Comparison of ENCODE assay signal across 8 cellular contexts in the genomic region with DNA sequence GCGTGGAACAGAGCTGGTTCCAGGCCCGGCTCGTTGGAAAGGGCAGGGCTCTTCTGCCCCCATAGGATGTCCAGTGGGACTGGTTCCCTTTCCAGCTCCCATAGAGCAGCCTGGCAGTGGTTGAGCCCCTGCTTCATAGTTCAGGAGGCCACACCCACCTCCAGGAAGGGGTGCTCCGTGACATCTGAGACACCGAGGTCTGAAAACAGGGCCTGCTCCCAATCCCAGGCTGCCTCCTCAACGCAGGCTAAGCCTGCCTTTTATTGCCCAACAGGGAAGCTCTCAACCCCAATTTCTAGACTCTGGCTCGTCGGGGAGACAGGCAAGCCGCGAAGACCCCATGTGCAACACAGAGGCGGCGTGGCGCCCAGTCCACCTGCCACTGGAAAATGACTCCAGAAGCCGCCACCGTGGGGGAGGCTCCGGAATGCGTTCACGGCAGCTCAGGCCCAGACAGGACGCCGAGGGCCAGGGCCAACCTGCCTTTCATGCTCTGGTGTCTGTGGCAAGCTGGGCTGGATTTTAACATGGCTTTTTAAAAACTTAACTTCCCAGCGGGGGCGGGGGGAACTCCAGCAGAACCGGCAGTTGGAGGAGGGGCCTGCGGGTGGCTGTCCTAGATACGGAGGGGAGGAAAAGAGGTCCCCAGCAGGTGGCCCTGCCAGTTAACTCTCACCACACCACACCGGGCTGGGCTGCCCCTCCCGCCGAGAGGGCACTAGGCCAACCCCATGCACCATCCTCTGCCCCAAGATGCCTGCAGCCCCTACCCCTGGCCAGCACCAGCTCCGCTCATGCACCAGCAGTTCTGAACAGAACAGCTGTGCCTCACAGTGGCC. TPM values are rescaled to one million over a fixed set of nuclear protein-coding genes. Genes with fewer than 3 reads are reported as not detected.
A peak's percentile ranks its signal among the peaks of the same experiment; 100 is the strongest.
DNase-seq lines count a peak whose midpoint lies in the region; TF ChIP-seq lines count a peak whose summit lies in the region.

No MANE protein-coding gene starts in this region.

- H3K4me3 ChIP-seq in transverse colon = no peak overlapping the region

- no peak for TF ChIP-seq POLR2A in transverse colon (IDR thresholded peaks at IDR 0.05)

- H3K27ac ChIP-seq in transverse colon = peak overlapping the region; percentile 22 to 62 (median 36)

- H3K9me3 Mint-ChIP-seq in dendritic cell treated with granulocyte-macrophage colony-stimulating factor and Interleukin-4, amounts not matched to agents 40 ng/mL and 50 ng/mL, for 4 days = no peaks in the 10 kb centered on the region
- no peaks in the 10 kb centered on the region for H3K9me3 Mint-ChIP-seq in nephron progenitor cell

- TF ChIP-seq CTCF in GM10266 (IDR thresholded peaks at IDR 0.05; ENCODE audit: control insufficient read depth, insufficient read depth, low read depth, missing control alignments) (no peak), nephron progenitor cell (IDR thresholded peaks at IDR 0.05) (no peak), transverse colon (IDR thresholded peaks at IDR 0.05) (no peak)

- peaks cover 0 to 34% (median 15%) of the 10 kb centered on the region in 4 donors for H3K36me3 ChIP-seq in transverse colon

- H3K4me3 Mint-ChIP-seq in dendritic cell treated with granulocyte-macrophage colony-stimulating factor and Interleukin-4, amounts not matched to agents 40 ng/mL and 50 ng/mL, for 4 days = no peak overlapping the region
- peak overlapping the region; percentile 67 for H3K4me3 Mint-ChIP-seq in nephron progenitor cell

- peak overlapping the region; percentile 55 for H3K27ac Mint-ChIP-seq in dendritic cell treated with granulocyte-macrophage colony-stimulating factor and Interleukin-4, amounts not matched to agents 40 ng/mL and 50 ng/mL, for 4 days
- peak overlapping the region; percentile 82 for H3K27ac Mint-ChIP-seq in nephron progenitor cell

- 78% methylated on average over 25 of the region's 29 CpGs; no CpG with 5 or more reads in 1 of the 2 donors for WGBS in transverse colon (ENCODE audit: low coverage in 1 of 2), 2 donors

- no peaks in the 10 kb centered on the region for H3K27me3 Mint-ChIP-seq in dendritic cell treated with granulocyte-macrophage colony-stimulating factor and Interleukin-4, amounts not matched to agents 40 ng/mL and 50 ng/mL, for 4 days
- no peaks in the 10 kb centered on the region for H3K27me3 Mint-ChIP-seq in nephron progenitor cell (ENCODE audit: low read depth, poor library complexity)

- H3K27me3 ChIP-seq in transverse colon = no peaks in the 10 kb centered on the region

- TF ChIP-seq EP300 in transverse colon (IDR thresholded peaks at IDR 0.05; ENCODE audit: low read depth) = no peak

- intact Hi-C loops in dendritic cell treated with granulocyte-macrophage colony-stimulating factor and Interleukin-4, amounts not matched to agents 40 ng/mL and 50 ng/mL, for 4 days (cut with micrococcal nuclease) = no loop called here
- intact Hi-C loops in transverse colon (cut with DNase I; ENCODE audit: low total_unique reads) = no loop called here

- H3K4me1 ChIP-seq in transverse colon = peaks cover 3 to 11% (median 9%) of the 10 kb centered on the region in 4 donors

- no peaks in the 10 kb centered on the region for H3K9me3 ChIP-seq in transverse colon

- in situ Hi-C loops in transverse colon (cut with MboI; ENCODE audit: low pct_ligation_motif_present in 1 of 4, low pct_unique_long_range_greater_than_20kb in 1 of 4, low sequenced_read_pairs in 3 of 4) = loop anchor here in 1 of 4 donors (25.0 kb wide), 1 partner anchor 523 kb away; no protein-coding TSS in a partner anchor

- peak; percentile 80 for DNase-seq in GM10266 (ENCODE audit: extremely low spot score)
- DNase-seq in activated CD4-positive, alpha-beta T cell treated with anti-CD3 and anti-CD28 coated beads for 24 hours (ENCODE audit: low read depth in 2 of 2) = peak; percentile 35 to 43
- DNase-seq in nephron progenitor cell = peak; percentile 50
- no peak for DNase-seq in transverse colon
- DNase-seq in OCI-M1 (lab: John Stamatoyannopoulos, UW) = no peak
- DNase-seq in occipital lobe (lab: John Stamatoyannopoulos, UW) = no peak
- DNase-seq in T1000 (lab: John Stamatoyannopoulos, UW) = no peak

- H3K36me3 Mint-ChIP-seq in dendritic cell treated with granulocyte-macrophage colony-stimulating factor and Interleukin-4, amounts not matched to agents 40 ng/mL and 50 ng/mL, for 4 days (ENCODE audit: low read depth) = peaks cover 96% of the 10 kb centered on the region
- H3K36me3 Mint-ChIP-seq in nephron progenitor cell (ENCODE audit: low read depth) = peaks cover 27% of the 10 kb centered on the region

- peaks cover 17% of the 10 kb centered on the region for H3K4me1 Mint-ChIP-seq in dendritic cell treated with granulocyte-macrophage colony-stimulating factor and Interleukin-4, amounts not matched to agents 40 ng/mL and 50 ng/mL, for 4 days (ENCODE audit: low read depth)
- H3K4me1 Mint-ChIP-seq in nephron progenitor cell = peaks cover 31% of the 10 kb centered on the region

RNA-seq across cellular contexts. Expression of a gene that starts 17.9 kb away (rescaled TPM):
- 10 to 100 TPM in 3 of 4 donors, not detected in 1; 13.2 to 45.3 (median 22.7) TPM for total RNA-seq in transverse colon
- total RNA-seq in occipital lobe = 0.31 TPM

RNA-seq across cellular contexts. Expression of a gene that starts 36.9 kb away (rescaled TPM):
- total RNA-seq in transverse colon = 100 to 1,000 TPM in 2 of 4 donors, 10 to 100 TPM in 2; 64.0 to 283 (median 124) TPM
- total RNA-seq in occipital lobe = 44.3 TPM

RNA-seq across cellular contexts. Expression of a gene that starts 37.2 kb away (rescaled TPM):
- total RNA-seq in transverse colon (100 to 1,000 TPM in 3 of 4 donors, 10 to 100 TPM in 1; 90.5 to 368 (median 185) TPM), occipital lobe (76.6 TPM)

Comparison
In these comparisons a context has a peak if more than half of its experiments do, and no peak if none do; other contexts are left out.
1. DNase-seq: peak in GM10266 (single experiment), activated CD4-positive, alpha-beta T cell treated with anti-CD3 and anti-CD28 coated beads for 24 hours (2 of 2) and nephron progenitor cell (single experiment); none in transverse colon (single experiment), OCI-M1 (single experiment), occipital lobe (single experiment) and T1000 (single experiment).